In the genomic region with DNA sequence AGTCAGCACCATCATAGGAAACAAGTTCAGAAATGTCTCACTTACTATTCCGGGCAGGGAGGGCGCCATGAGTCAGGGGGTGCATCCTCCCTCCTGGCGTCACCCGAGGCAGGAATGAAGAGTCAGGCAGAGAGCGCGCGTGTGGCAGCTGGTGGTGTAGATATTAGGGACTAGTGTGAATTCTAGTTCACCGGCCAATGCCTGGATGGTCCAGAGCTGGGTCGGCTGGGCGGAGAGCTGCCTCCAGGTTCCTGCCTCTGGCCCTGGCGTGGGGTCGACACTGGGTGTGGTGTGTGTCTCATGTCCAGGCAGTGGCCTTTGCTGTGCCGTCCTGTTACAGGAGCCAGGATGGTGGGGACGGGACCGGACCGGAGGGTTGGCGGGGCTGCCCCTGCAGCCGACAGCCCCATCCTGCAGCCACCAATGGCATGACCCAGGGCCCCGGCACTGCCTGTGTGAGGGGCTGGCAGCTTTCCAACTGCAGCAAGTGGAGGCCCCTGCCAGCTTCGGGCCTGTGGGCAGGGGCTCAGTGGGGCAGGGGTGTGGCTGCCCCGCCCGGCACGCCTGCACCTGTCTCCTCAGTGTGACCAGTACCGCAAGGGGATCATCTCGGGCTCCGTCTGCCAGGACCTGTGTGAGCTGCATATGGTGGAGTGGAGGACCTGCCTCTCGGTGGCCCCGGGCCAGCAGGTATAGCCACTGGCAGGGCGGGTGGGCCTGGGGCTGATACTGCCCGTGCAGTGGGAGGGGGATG, we compare ENCODE assay signal across 7 cellular contexts. TPM values are rescaled to one million over a fixed set of nuclear protein-coding genes. Genes with fewer than 3 reads are reported as not detected.
DNase-seq lines count a peak whose midpoint lies in the region; ATAC-seq, FAIRE-seq and TF ChIP-seq lines count a peak whose summit lies in the region.
"Had no signal": no experiment of that assay in that cellular context is flagged by ENCODE, and none has a peak within 500 bp of the region (broad histone marks: within the 10 kb centered on the region; RNA-seq: fewer than 3 reads in every experiment).

No MANE protein-coding gene starts in this region.

- no peak for TF ChIP-seq POLR2A in H54 (IDR thresholded peaks at IDR 0.05; ENCODE audit: low read depth, low read length)

- DNase-seq in H54 (ENCODE audit: insufficient read length, low spot score) (peak; percentile 94), lung microvascular endothelial cell (ENCODE audit: low read depth in 2 of 2) (peak; percentile 65 to 96), KG1 (lab: John Stamatoyannopoulos, UW) (no peak)
- DNase-seq: immature natural killer cell had no signal

- peak overlapping the region; percentile 28; the same call in 1 of the 2 replicates for H3K27ac ChIP-seq in VCaP

- no peak for TF ChIP-seq CTCF in VCaP (conservative IDR thresholded peaks at IDR 0.05)

- no peak for FAIRE-seq in H54 (lab: Jason Lieb, UNC)

- ATAC-seq in HG02938 (IDR thresholded peaks at IDR 0.05; ENCODE audit: unreplicated experiment) = no peak
- no peak for ATAC-seq in GM18498 (IDR thresholded peaks at IDR 0.05; ENCODE audit: unreplicated experiment)

RNA-seq across cellular contexts. Expression of a gene that starts 9.1 kb away (rescaled TPM):
- 64.7 and 91.1 TPM in 2 replicates for total RNA-seq in lung microvascular endothelial cell

RNA-seq across cellular contexts. Expression of a gene that starts 21.2 kb away (rescaled TPM):
- total RNA-seq in lung microvascular endothelial cell = not detected in 2 replicates

RNA-seq across cellular contexts. Expression of a gene that starts 26.8 kb away (rescaled TPM):
- not detected in 2 replicates for total RNA-seq in lung microvascular endothelial cell

RNA-seq across cellular contexts. Expression of a gene that starts 34.3 kb away (rescaled TPM):
- 18.8 and 41.0 TPM in 2 replicates for total RNA-seq in lung microvascular endothelial cell

RNA-seq across cellular contexts. Expression of a gene that starts 36.5 kb away (rescaled TPM):
- total RNA-seq in lung microvascular endothelial cell = not detected in 2 replicates
